ENCODE assay signal across 17 cellular contexts in the genomic region with DNA sequence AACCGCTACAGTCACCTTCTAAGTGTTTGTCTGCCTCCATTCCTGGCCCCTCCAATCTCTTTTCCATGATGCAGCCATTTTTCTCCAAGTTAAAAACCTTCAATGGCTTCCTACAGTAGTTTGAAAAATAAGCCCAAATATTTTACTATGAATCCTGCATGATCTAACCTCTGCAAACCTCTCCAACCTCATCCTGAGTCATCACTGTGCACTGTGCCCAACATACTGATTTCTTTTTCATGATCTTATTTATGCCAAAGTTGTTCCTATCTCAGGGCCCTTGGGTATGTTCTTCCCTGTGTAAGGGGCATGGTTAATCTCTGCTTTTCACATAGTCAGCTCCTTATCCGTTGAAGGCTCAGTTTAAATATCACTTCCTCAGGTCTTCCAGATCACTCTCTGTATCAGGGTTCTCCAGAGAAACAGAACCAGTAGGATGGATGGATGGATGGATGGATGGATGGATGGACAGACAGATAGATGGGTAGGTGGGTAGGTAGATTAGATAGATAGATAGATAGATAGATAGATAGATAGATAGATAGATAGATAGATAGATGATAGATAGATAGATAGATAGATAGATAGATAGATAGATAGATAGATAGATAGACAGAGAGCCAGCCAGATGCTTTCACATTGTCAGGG. TPM values are rescaled to one million over a fixed set of nuclear protein-coding genes. Genes with fewer than 3 reads are reported as not detected.
DNase-seq lines count a peak whose midpoint lies in the region; ATAC-seq and TF ChIP-seq lines count a peak whose summit lies in the region.
"Had no signal": no experiment of that assay in that cellular context is flagged by ENCODE, and none has a peak within 500 bp of the region (broad histone marks: within the 10 kb centered on the region; RNA-seq: fewer than 3 reads in every experiment).

No MANE protein-coding gene starts in this region.

- WGBS in right cardiac atrium: 78% methylated on average over 2 of the region's 2 CpGs

- H3K4me1 ChIP-seq in right cardiac atrium (ENCODE audit: control insufficient read depth, insufficient read depth, low read length) (peaks cover 2% of the 10 kb centered on the region), fibroblast of lung (ENCODE audit: control insufficient read depth, extremely low read depth, insufficient read depth, low read length) (peaks cover 30% of the 10 kb centered on the region), thoracic aorta (ENCODE audit: control insufficient read depth in 1 of 2, low read depth in 2 of 2) (peaks cover 8 to 54% of the 10 kb centered on the region in 2 donors)

- H3K9me3 ChIP-seq in right cardiac atrium (ENCODE audit: control insufficient read depth, low read length): no peaks in the 10 kb centered on the region
- no peaks in the 10 kb centered on the region for H3K9me3 ChIP-seq in fibroblast of lung (ENCODE audit: control insufficient read depth, insufficient read depth, low read depth, low read length)
- H3K9me3 ChIP-seq in thoracic aorta: no peaks in the 10 kb centered on the region

- no peak overlapping the region for H3K4me3 Mint-ChIP-seq in activated CD8-positive, alpha-beta T cell treated with anti-CD3 and anti-CD28 coated beads for 36 hours
- H3K4me3 Mint-ChIP-seq: activated T-helper 17 cell treated with anti-CD3 and anti-CD28 coated beads, Interleukin-2, amount 50 U/mL, for 72 hours; mesothelial cell of epicardium had no signal

- no peaks in the 10 kb centered on the region for H4K20me1 ChIP-seq in fibroblast of lung (ENCODE audit: control insufficient read depth, extremely low read depth, insufficient read depth, low read length)

- no peak overlapping the region for H2AFZ ChIP-seq in fibroblast of lung (ENCODE audit: low read length)

- POLR2A ChIA-PET in activated CD8-positive, alpha-beta T cell treated with anti-CD3 and anti-CD28 coated beads for 36 hours (lab: Charles Lee): no interaction called here

- H3K9me3 Mint-ChIP-seq in activated CD8-positive, alpha-beta T cell treated with anti-CD3 and anti-CD28 coated beads for 36 hours: no peaks in the 10 kb centered on the region
- H3K9me3 Mint-ChIP-seq: activated T-helper 17 cell treated with anti-CD3 and anti-CD28 coated beads, Interleukin-2, amount 50 U/mL, for 72 hours; mesothelial cell of epicardium had no signal

- peak overlapping the region; percentile 6 for H3K4me2 ChIP-seq in fibroblast of lung (ENCODE audit: extremely low read depth, insufficient read depth, low read length)

- H3K4me3 ChIP-seq in right cardiac atrium (ENCODE audit: low read length) (no peak overlapping the region), fibroblast of lung (replicated peaks in 1 of 4; ENCODE audit: control extremely low read depth in 1 of 4, insufficient read depth in 1 of 4, low read depth in 3 of 4, low read length in 4 of 4) (no peak overlapping the region), thoracic aorta (no peak overlapping the region)

- CTCF ChIA-PET in activated CD8-positive, alpha-beta T cell treated with anti-CD3 and anti-CD28 coated beads for 36 hours (lab: Charles Lee): no interaction called here

- no peaks in the 10 kb centered on the region for H3K4me1 Mint-ChIP-seq in activated CD8-positive, alpha-beta T cell treated with anti-CD3 and anti-CD28 coated beads for 36 hours (ENCODE audit: low read depth)

- H3K79me2 ChIP-seq in fibroblast of lung (ENCODE audit: control insufficient read depth, insufficient read depth, low read length): no peaks in the 10 kb centered on the region

- H3K9ac ChIP-seq in fibroblast of lung (ENCODE audit: insufficient read depth, low read length): no peak overlapping the region

- H3K36me3 ChIP-seq in fibroblast of lung (ENCODE audit: control insufficient read depth, insufficient read depth, low read length): no peaks in the 10 kb centered on the region
- no peaks in the 10 kb centered on the region for H3K36me3 ChIP-seq in thoracic aorta

- intact Hi-C loops in left ventricle myocardium superior (cut with micrococcal nuclease) (no loop called here), right cardiac atrium (cut with DNase I) (no loop called here)
- intact Hi-C loops in activated CD8-positive, alpha-beta T cell treated with anti-CD3 and anti-CD28 coated beads for 36 hours (cut with micrococcal nuclease): loop anchor here (10.0 kb wide), 1 partner anchor 55 kb away; no protein-coding TSS in a partner anchor

- DNase-seq in left ventricle myocardium superior (no peak), right cardiac atrium (no peak), T1000 (lab: John Stamatoyannopoulos, UW) (peak; percentile 22), fibroblast of lung (ENCODE audit: low read depth in 2 of 2) (peak; percentile 49 to 72), thoracic aorta (ENCODE audit: low spot score) (no peak), NCI-H146 treated with DMSO at 0.1 percent for 48 hours (lab: John Stamatoyannopoulos, UW; ENCODE audit: unreplicated experiment) (no peak)
- no peak for DNase-seq in activated CD8-positive, alpha-beta T cell treated with anti-CD3 and anti-CD28 coated beads for 36 hours
- DNase-seq: activated CD4-positive, alpha-beta T cell treated with anti-CD3 and anti-CD28 coated beads, Interleukin-2, amount 50 U/mL, for 4 hours; aorta; H7; KBM-7; NCI-H187; stimulated activated naive CD8-positive, alpha-beta T cell treated with anti-CD3 and anti-CD28 coated beads, Interleukin-15, Interleukin-2, amounts not matched to agents 100 U/mL and 50 U/mL, for 24 hours had no signal

- H3K36me3 Mint-ChIP-seq in activated CD8-positive, alpha-beta T cell treated with anti-CD3 and anti-CD28 coated beads for 36 hours (ENCODE audit: low read depth): no peaks in the 10 kb centered on the region
- H3K36me3 Mint-ChIP-seq: mesothelial cell of epicardium had no signal

- H3K27me3 ChIP-seq in right cardiac atrium (ENCODE audit: control insufficient read depth, insufficient read depth) (no peaks in the 10 kb centered on the region), fibroblast of lung (ENCODE audit: control insufficient read depth, insufficient read depth, low read length) (no peaks in the 10 kb centered on the region), thoracic aorta (replicated peaks; ENCODE audit: insufficient read depth) (no peaks in the 10 kb centered on the region)

- H3K27ac Mint-ChIP-seq in activated CD8-positive, alpha-beta T cell treated with anti-CD3 and anti-CD28 coated beads for 36 hours: no peak overlapping the region
- H3K27ac Mint-ChIP-seq: activated T-helper 17 cell treated with anti-CD3 and anti-CD28 coated beads, Interleukin-2, amount 50 U/mL, for 72 hours; mesothelial cell of epicardium had no signal

- peaks cover 7% of the 10 kb centered on the region for H3K27me3 Mint-ChIP-seq in activated CD8-positive, alpha-beta T cell treated with anti-CD3 and anti-CD28 coated beads for 36 hours

- H3K27ac ChIP-seq in right cardiac atrium (ENCODE audit: low read length) (no peak overlapping the region), fibroblast of lung (ENCODE audit: insufficient read depth, low read length) (peak overlapping the region; percentile 3), thoracic aorta (peak overlapping the region; percentile 9 to 42)

- ATAC-seq in left ventricle myocardium superior (peak; percentile 33), right cardiac atrium (no peak), thoracic aorta (ENCODE audit: insufficient number of reproducible peaks, low FRiP score, low read depth) (no peak)
- no peak for ATAC-seq in activated CD4-positive, CD25-positive, alpha-beta regulatory T cell treated with anti-CD3 and anti-CD28 coated beads, Interleukin-2, amount 50 U/mL, for 24 hours
- ATAC-seq in activated CD8-positive, alpha-beta T cell treated with anti-CD3 and anti-CD28 coated beads for 36 hours: no peak
- ATAC-seq: activated T-helper 17 cell treated with anti-CD3 and anti-CD28 coated beads, Interleukin-2, amount 50 U/mL, for 72 hours; Right ventricle myocardium inferior; stimulated activated naive CD8-positive, alpha-beta T cell treated with anti-CD3 and anti-CD28 coated beads, Interleukin-15, Interleukin-2, amounts not matched to agents 100 U/mL and 50 U/mL, for 24 hours had no signal

- TF ChIP-seq CTCF in fibroblast of lung (conservative IDR thresholded peaks at IDR 0.05 in 1 of 2, IDR thresholded peaks at IDR 0.05 in 1 of 2; ENCODE audit: low read depth in 1 of 2, low read length in 2 of 2): no peak
- no peak for TF ChIP-seq CTCF in thoracic aorta (IDR thresholded peaks at IDR 0.05)
- TF ChIP-seq CTCF in activated CD8-positive, alpha-beta T cell treated with anti-CD3 and anti-CD28 coated beads for 36 hours (IDR thresholded peaks at IDR 0.05): no peak

RNA-seq across cellular contexts. Expression of a gene that starts 18.1 kb away (rescaled TPM):
- total RNA-seq in left ventricle myocardium superior (25.6 TPM), right cardiac atrium (10 to 100 TPM; 15.7 to 35.1 (median 18.9) TPM), fibroblast of lung (34.9 and 56.1 TPM in 2 replicates), thoracic aorta (10 to 100 TPM; 33.3 to 63.8 TPM)
- polyA plus RNA-seq in right cardiac atrium (4.7 TPM), fibroblast of lung (38.7 and 46.7 TPM in 2 replicates)
- 21.1 and 27.7 TPM in 2 replicates for polyA plus RNA-seq in fibroblast of lung (2012)
- 78.5 and 103 TPM in 2 replicates for polyA minus RNA-seq in fibroblast of lung (ENCODE audit: low replicate concordance)
- total RNA-seq in activated CD8-positive, alpha-beta T cell treated with anti-CD3 and anti-CD28 coated beads for 36 hours: under 1 TPM; 0.27 to 0.34 TPM

RNA-seq across cellular contexts. Expression of a gene that starts 33.5 kb away (rescaled TPM):
- total RNA-seq in left ventricle myocardium superior (0.47 TPM), right cardiac atrium (1 to 10 TPM in 2 of 4 donors, under 1 TPM in 2; 0.37 to 2.3 (median 1.1) TPM), fibroblast of lung (2.3 and 13.2 TPM in 2 replicates), thoracic aorta (1 to 10 TPM in 1 of 2 donors, under 1 TPM in 1; under 0.01 to 1.8 TPM)
- polyA plus RNA-seq in right cardiac atrium (0.29 TPM), fibroblast of lung (12.0 and 41.1 TPM in 2 replicates)
- polyA plus RNA-seq in fibroblast of lung (2012): 8.2 and 43.0 TPM in 2 replicates
- polyA minus RNA-seq in fibroblast of lung (ENCODE audit: low replicate concordance): 2.6 and 3.4 TPM in 2 replicates
- 10 to 100 TPM; 65.4 to 70.6 TPM for total RNA-seq in activated CD8-positive, alpha-beta T cell treated with anti-CD3 and anti-CD28 coated beads for 36 hours

Comparison
In these comparisons a context has a peak if more than half of its experiments do, and no peak if none do; other contexts are left out.
1. DNase-seq: peak in T1000 (single experiment) and fibroblast of lung (2 of 2); none in left ventricle myocardium superior (single experiment), right cardiac atrium (0 of 3), thoracic aorta (single experiment), activated CD8-positive, alpha-beta T cell treated with anti-CD3 and anti-CD28 coated beads for 36 hours (single experiment) and NCI-H146 treated with DMSO at 0.1 percent for 48 hours (single experiment).
2. RNA of a gene that starts 18.1 kb away (total RNA-seq): 33.3 to 63.8 TPM in thoracic aorta, 34.9 to 56.1 TPM in fibroblast of lung, 25.6 TPM in left ventricle myocardium superior (single experiment) and 15.7 to 35.1 TPM in right cardiac atrium; 0.27 to 0.34 TPM in activated CD8-positive, alpha-beta T cell treated with anti-CD3 and anti-CD28 coated beads for 36 hours; every median in the first group is over 10 times any median in the second.